15 cellular contexts compared by ENCODE assay signal in genomic region chr7:44057849-44058758, GRCh38. TPM values are rescaled to one million over a fixed set of nuclear protein-coding genes. Genes with fewer than 3 reads are reported as not detected.
DNase-seq lines count a peak whose midpoint lies in the region; ATAC-seq and TF ChIP-seq lines count a peak whose summit lies in the region.
"Had no signal": no experiment of that assay in that cellular context is flagged by ENCODE, and none has a peak within 500 bp of the region (broad histone marks: within the 10 kb centered on the region; RNA-seq: fewer than 3 reads in every experiment).

No MANE protein-coding gene starts in this region.

- H3F3A ChIP-seq in SU-DHL-6 (ENCODE audit: insufficient read depth) (no peaks in the 10 kb centered on the region), PC-3 (ENCODE audit: low read length, unreplicated experiment) (no peaks in the 10 kb centered on the region)

- H2AFZ ChIP-seq in SU-DHL-6 (ENCODE audit: low read depth, low read length, severe bottlenecking) (no peak overlapping the region), PC-3 (ENCODE audit: low read length) (no peak overlapping the region)
- H2AFZ ChIP-seq: GM23338, parathyroid adenoma had no signal

- peaks cover 22% of the 10 kb centered on the region for H3K79me2 ChIP-seq in SU-DHL-6 (ENCODE audit: insufficient read depth, low read length)
- 0 out of 2 replicates have a peak, but pooled peaks cover 2% of the 10 kb centered on the region for H3K79me2 ChIP-seq in PC-3 (ENCODE audit: low read length)
- H3K79me2 ChIP-seq: parathyroid adenoma had no signal

- peaks cover 13% of the 10 kb centered on the region for H3K4me1 Mint-ChIP-seq in activated naive CD4-positive, alpha-beta T cell treated with anti-CD3 and anti-CD28 coated beads for 36 hours (ENCODE audit: low read depth)
- H3K4me1 Mint-ChIP-seq in stimulated activated naive CD8-positive, alpha-beta T cell treated with anti-CD3 and anti-CD28 coated beads, Interleukin-15, amount 100 ng/mL, for 72 hours, result peaks cover 37% of the 10 kb centered on the region
- peaks cover 10% of the 10 kb centered on the region for H3K4me1 Mint-ChIP-seq in activated CD4-positive, alpha-beta memory T cell treated with anti-CD3 and anti-CD28 coated beads, Interleukin-2, amount 10 ng/mL, durations not matched to agents 7 days and 5 days
- H3K4me1 Mint-ChIP-seq: GM23338 had no signal

- peak; percentile 2 for DNase-seq in activated naive CD4-positive, alpha-beta T cell treated with anti-CD3 and anti-CD28 coated beads for 36 hours
- DNase-seq in activated naive CD4-positive, alpha-beta T cell treated with anti-CD3 and anti-CD28 coated beads, Interleukin-2, amount 50 U/mL, for 16 hours, result no peak
- DNase-seq in islet precursor cell (peak; percentile 39), PC-3 (no peak)
- no peak for DNase-seq in stimulated activated naive CD8-positive, alpha-beta T cell treated with anti-CD3 and anti-CD28 coated beads, Interleukin-15, amount 100 ng/mL, for 72 hours
- no peak for DNase-seq in stimulated activated CD4-positive, alpha-beta T cell treated with anti-CD3 and anti-CD28 coated beads, Interleukin-2, amount 100 ng/mL, for 24 hours
- DNase-seq in activated CD4-positive, alpha-beta memory T cell treated with anti-CD3 and anti-CD28 coated beads, Interleukin-2, amount 10 ng/mL, durations not matched to agents 7 days and 5 days, result no peak
- DNase-seq: activated gamma-delta T cell, NCI-H2171 treated with DMSO at 0.1 percent for 48 hours had no signal

- no peaks in the 10 kb centered on the region for H3K9me3 ChIP-seq in SU-DHL-6 (ENCODE audit: insufficient read depth, low read length)
- no peaks in the 10 kb centered on the region for H3K9me3 ChIP-seq in PC-3 (ENCODE audit: low read length)
- H3K9me3 ChIP-seq: gastrocnemius medialis, thoracic aorta had no signal

- POLR2A ChIA-PET in PC-3 (lab: Charles Lee; ENCODE audit: unreplicated experiment), result no interaction called here
- POLR2A ChIA-PET in activated CD4-positive, alpha-beta memory T cell treated with anti-CD3 and anti-CD28 coated beads, Interleukin-2, amount 10 ng/mL, durations not matched to agents 7 days and 5 days (lab: Charles Lee), result interaction anchor here (1.2 to 2.8 kb wide), 3 partner anchors 10 to 13 kb away, joined by 4 to 10 read pairs (median 7); partner anchors contain the start of gene DBNL

- TF ChIP-seq CTCF in SU-DHL-6 (IDR thresholded peaks at IDR 0.05; ENCODE audit: insufficient read depth, low read length, poor library complexity, severe bottlenecking) (no peak), PC-3 (conservative IDR thresholded peaks at IDR 0.05; ENCODE audit: low read depth, low read length) (no peak)

- H3K9ac ChIP-seq in SU-DHL-6 (ENCODE audit: low read length) (no peak overlapping the region), PC-3 (ENCODE audit: low read length) (no peak overlapping the region)
- H3K9ac ChIP-seq: parathyroid adenoma had no signal

- H3K27ac ChIP-seq in SU-DHL-6 (ENCODE audit: low read depth, low read length), result peak overlapping the region; percentile 9; the same call in 1 of the 2 replicates
- H3K27ac ChIP-seq in PC-3 (ENCODE audit: low read length), result no peak overlapping the region
- H3K27ac ChIP-seq: parathyroid adenoma, thoracic aorta had no signal

- H3K27me3 ChIP-seq in SU-DHL-6 (ENCODE audit: low read length) (no peaks in the 10 kb centered on the region), PC-3 (ENCODE audit: low read length) (no peaks in the 10 kb centered on the region)
- H3K27me3 ChIP-seq: gastrocnemius medialis had no signal

- H3K36me3 Mint-ChIP-seq in activated naive CD4-positive, alpha-beta T cell treated with anti-CD3 and anti-CD28 coated beads for 36 hours (ENCODE audit: low read depth), result peaks cover 35% of the 10 kb centered on the region
- H3K36me3 Mint-ChIP-seq in activated CD4-positive, alpha-beta memory T cell treated with anti-CD3 and anti-CD28 coated beads, Interleukin-2, amount 10 ng/mL, durations not matched to agents 7 days and 5 days (ENCODE audit: low read depth), result peaks cover 74% of the 10 kb centered on the region

- BruUV-seq in PC-3 (replicated peaks; lab: Mats Ljungman, UMichigan), result no TSS peak

- no peak overlapping the region for H3K4me3 ChIP-seq in SU-DHL-6 (ENCODE audit: insufficient read depth, low read length, poor library complexity, severe bottlenecking)
- H3K4me3 ChIP-seq in PC-3 (ENCODE audit: low read length), result no peak overlapping the region
- H3K4me3 ChIP-seq: gastrocnemius medialis, GM23338, thoracic aorta had no signal

- H3K27ac Mint-ChIP-seq in activated naive CD4-positive, alpha-beta T cell treated with anti-CD3 and anti-CD28 coated beads for 36 hours, result peak overlapping the region; percentile 59
- peak overlapping the region; percentile 73 to 88 for H3K27ac Mint-ChIP-seq in stimulated activated naive CD8-positive, alpha-beta T cell treated with anti-CD3 and anti-CD28 coated beads, Interleukin-15, amount 100 ng/mL, for 72 hours
- no peak overlapping the region for H3K27ac Mint-ChIP-seq in activated CD4-positive, alpha-beta memory T cell treated with anti-CD3 and anti-CD28 coated beads, Interleukin-2, amount 10 ng/mL, durations not matched to agents 7 days and 5 days
- H3K27ac Mint-ChIP-seq: GM23338 had no signal

- ATAC-seq in stimulated activated naive CD8-positive, alpha-beta T cell treated with anti-CD3 and anti-CD28 coated beads, Interleukin-15, amount 100 ng/mL, for 72 hours, result no peak
- ATAC-seq in PC-3, result no peak
- ATAC-seq: gastrocnemius medialis, GM23338 had no signal

- H3K4me1 ChIP-seq in PC-3 (ENCODE audit: insufficient read depth, low read length), result no peaks in the 10 kb centered on the region

- CTCF ChIA-PET in activated naive CD4-positive, alpha-beta T cell treated with anti-CD3 and anti-CD28 coated beads for 36 hours (lab: Charles Lee), result no interaction called here
- CTCF ChIA-PET in PC-3 (lab: Charles Lee), result no interaction called here
- CTCF ChIA-PET in activated CD4-positive, alpha-beta memory T cell treated with anti-CD3 and anti-CD28 coated beads, Interleukin-2, amount 10 ng/mL, durations not matched to agents 7 days and 5 days (lab: Charles Lee), result interaction anchor here (1.2 kb wide), 1 partner anchor 38 kb away, joined by 3 read pairs; no protein-coding TSS in a partner anchor

- intact Hi-C loops in activated naive CD4-positive, alpha-beta T cell treated with anti-CD3 and anti-CD28 coated beads for 36 hours (cut with micrococcal nuclease), result no loop called here
- intact Hi-C loops in PC-3 (cut with micrococcal nuclease), result no loop called here

- H3K36me3 ChIP-seq in SU-DHL-6 (ENCODE audit: low read length) (peaks cover 28% of the 10 kb centered on the region; the same call in 1 of the 2 replicates), PC-3 (ENCODE audit: low read depth, low read length) (peaks cover 45% of the 10 kb centered on the region; the same call in 1 of the 2 replicates)

- H3K27me3 Mint-ChIP-seq in activated naive CD4-positive, alpha-beta T cell treated with anti-CD3 and anti-CD28 coated beads for 36 hours (ENCODE audit: low read depth), result no peaks in the 10 kb centered on the region
- no peaks in the 10 kb centered on the region for H3K27me3 Mint-ChIP-seq in stimulated activated naive CD8-positive, alpha-beta T cell treated with anti-CD3 and anti-CD28 coated beads, Interleukin-15, amount 100 ng/mL, for 72 hours
- H3K27me3 Mint-ChIP-seq in activated CD4-positive, alpha-beta memory T cell treated with anti-CD3 and anti-CD28 coated beads, Interleukin-2, amount 10 ng/mL, durations not matched to agents 7 days and 5 days, result no peaks in the 10 kb centered on the region

- no peaks in the 10 kb centered on the region; the same call in 1 of the 2 replicates for H4K20me1 ChIP-seq in SU-DHL-6 (ENCODE audit: low read depth, low read length)
- no peaks in the 10 kb centered on the region; the same call in 1 of the 2 replicates for H4K20me1 ChIP-seq in PC-3 (ENCODE audit: low read length)

- H3K9me2 ChIP-seq in SU-DHL-6 (replicated peaks; ENCODE audit: insufficient read depth, low read length), result no peaks in the 10 kb centered on the region
- no peaks in the 10 kb centered on the region for H3K9me2 ChIP-seq in PC-3 (replicated peaks; ENCODE audit: low read length)

- H3K4me2 ChIP-seq in SU-DHL-6 (ENCODE audit: low read depth, low read length, poor library complexity, severe bottlenecking) (no peak overlapping the region), PC-3 (ENCODE audit: low read length) (no peak overlapping the region)
- H3K4me2 ChIP-seq: GM23338 had no signal

- H3K4me3 Mint-ChIP-seq in activated naive CD4-positive, alpha-beta T cell treated with anti-CD3 and anti-CD28 coated beads for 36 hours, result no peak overlapping the region
- peak overlapping the region in 1 of 2 donors; percentile 32 for H3K4me3 Mint-ChIP-seq in stimulated activated naive CD8-positive, alpha-beta T cell treated with anti-CD3 and anti-CD28 coated beads, Interleukin-15, amount 100 ng/mL, for 72 hours
- H3K4me3 Mint-ChIP-seq in activated CD4-positive, alpha-beta memory T cell treated with anti-CD3 and anti-CD28 coated beads, Interleukin-2, amount 10 ng/mL, durations not matched to agents 7 days and 5 days, result no peak overlapping the region
- H3K4me3 Mint-ChIP-seq: GM23338 had no signal

- H3K9me3 Mint-ChIP-seq in activated naive CD4-positive, alpha-beta T cell treated with anti-CD3 and anti-CD28 coated beads for 36 hours, result no peaks in the 10 kb centered on the region
- no peaks in the 10 kb centered on the region for H3K9me3 Mint-ChIP-seq in stimulated activated naive CD8-positive, alpha-beta T cell treated with anti-CD3 and anti-CD28 coated beads, Interleukin-15, amount 100 ng/mL, for 72 hours
- no peaks in the 10 kb centered on the region for H3K9me3 Mint-ChIP-seq in activated CD4-positive, alpha-beta memory T cell treated with anti-CD3 and anti-CD28 coated beads, Interleukin-2, amount 10 ng/mL, durations not matched to agents 7 days and 5 days
- H3K9me3 Mint-ChIP-seq: GM23338 had no signal

RNA-seq across cellular contexts. Expression of gene PGAM2, which starts 7.3 kb away (rescaled TPM):
- total RNA-seq in activated naive CD4-positive, alpha-beta T cell treated with anti-CD3 and anti-CD28 coated beads for 36 hours, result under 1 TPM in 1 of 2 experiments, not detected in 1; 0.24 TPM
- 0.35 and 0.95 TPM in 2 replicates for total RNA-seq in PC-3 (2014; rRNA removed)
- under 1 TPM in 1 of 2 experiments, not detected in 1; 0.43 TPM for total RNA-seq in activated CD4-positive, alpha-beta memory T cell treated with anti-CD3 and anti-CD28 coated beads, Interleukin-2, amount 10 ng/mL, durations not matched to agents 7 days and 5 days
- total RNA-seq: LHCN-M2 had no signal

RNA-seq across cellular contexts. Expression of gene DBNL, which starts 13.6 kb away (rescaled TPM):
- 10 to 100 TPM; 82.3 TPM for total RNA-seq in activated naive CD4-positive, alpha-beta T cell treated with anti-CD3 and anti-CD28 coated beads for 36 hours
- total RNA-seq in PC-3 (2014; rRNA removed), result 108 and 152 TPM in 2 replicates
- 100 to 1,000 TPM; 175 to 176 TPM for total RNA-seq in activated CD4-positive, alpha-beta memory T cell treated with anti-CD3 and anti-CD28 coated beads, Interleukin-2, amount 10 ng/mL, durations not matched to agents 7 days and 5 days

RNA-seq across cellular contexts. Expression of gene POLM, which starts 24.2 kb away (rescaled TPM):
- total RNA-seq in activated naive CD4-positive, alpha-beta T cell treated with anti-CD3 and anti-CD28 coated beads for 36 hours, result 10 to 100 TPM; 27.1 to 29.4 TPM
- 19.6 and 21.2 TPM in 2 replicates for total RNA-seq in PC-3 (2014; rRNA removed)
- 10 to 100 TPM; 29.4 to 30.7 TPM for total RNA-seq in activated CD4-positive, alpha-beta memory T cell treated with anti-CD3 and anti-CD28 coated beads, Interleukin-2, amount 10 ng/mL, durations not matched to agents 7 days and 5 days

RNA-seq across cellular contexts. Expression of gene AEBP1, which starts 46.0 kb away (rescaled TPM):
- 10 to 100 TPM; 10.1 to 10.8 TPM for total RNA-seq in activated naive CD4-positive, alpha-beta T cell treated with anti-CD3 and anti-CD28 coated beads for 36 hours
- total RNA-seq in PC-3 (2014; rRNA removed), result not detected in 2 replicates
- under 1 TPM; 0.30 to 0.38 TPM for total RNA-seq in activated CD4-positive, alpha-beta memory T cell treated with anti-CD3 and anti-CD28 coated beads, Interleukin-2, amount 10 ng/mL, durations not matched to agents 7 days and 5 days
- total RNA-seq: LHCN-M2 had no signal

Comparison
In these comparisons a context has a peak if more than half of its experiments do, and no peak if none do; other contexts are left out.
1. DNase-seq: peak in activated naive CD4-positive, alpha-beta T cell treated with anti-CD3 and anti-CD28 coated beads for 36 hours (single experiment) and islet precursor cell (single experiment); none in activated naive CD4-positive, alpha-beta T cell treated with anti-CD3 and anti-CD28 coated beads, Interleukin-2, amount 50 U/mL, for 16 hours (single experiment), stimulated activated naive CD8-positive, alpha-beta T cell treated with anti-CD3 and anti-CD28 coated beads, Interleukin-15, amount 100 ng/mL, for 72 hours (0 of 2), stimulated activated CD4-positive, alpha-beta T cell treated with anti-CD3 and anti-CD28 coated beads, Interleukin-2, amount 100 ng/mL, for 24 hours (0 of 2), PC-3 (single experiment) and activated CD4-positive, alpha-beta memory T cell treated with anti-CD3 and anti-CD28 coated beads, Interleukin-2, amount 10 ng/mL, durations not matched to agents 7 days and 5 days (single experiment).